1 cellular context compared by ENCODE assay signal in genomic region chr5:143217804-143218160, GRCh38.
TF ChIP-seq lines count a peak whose summit lies in the region.

No MANE protein-coding gene starts in this region.

TF ChIP-seq in K562, 482 proteins besides CTCF, POLR2A, EP300 and RAD21 (continued from another document):
- TF ChIP-seq, protein P1, sequence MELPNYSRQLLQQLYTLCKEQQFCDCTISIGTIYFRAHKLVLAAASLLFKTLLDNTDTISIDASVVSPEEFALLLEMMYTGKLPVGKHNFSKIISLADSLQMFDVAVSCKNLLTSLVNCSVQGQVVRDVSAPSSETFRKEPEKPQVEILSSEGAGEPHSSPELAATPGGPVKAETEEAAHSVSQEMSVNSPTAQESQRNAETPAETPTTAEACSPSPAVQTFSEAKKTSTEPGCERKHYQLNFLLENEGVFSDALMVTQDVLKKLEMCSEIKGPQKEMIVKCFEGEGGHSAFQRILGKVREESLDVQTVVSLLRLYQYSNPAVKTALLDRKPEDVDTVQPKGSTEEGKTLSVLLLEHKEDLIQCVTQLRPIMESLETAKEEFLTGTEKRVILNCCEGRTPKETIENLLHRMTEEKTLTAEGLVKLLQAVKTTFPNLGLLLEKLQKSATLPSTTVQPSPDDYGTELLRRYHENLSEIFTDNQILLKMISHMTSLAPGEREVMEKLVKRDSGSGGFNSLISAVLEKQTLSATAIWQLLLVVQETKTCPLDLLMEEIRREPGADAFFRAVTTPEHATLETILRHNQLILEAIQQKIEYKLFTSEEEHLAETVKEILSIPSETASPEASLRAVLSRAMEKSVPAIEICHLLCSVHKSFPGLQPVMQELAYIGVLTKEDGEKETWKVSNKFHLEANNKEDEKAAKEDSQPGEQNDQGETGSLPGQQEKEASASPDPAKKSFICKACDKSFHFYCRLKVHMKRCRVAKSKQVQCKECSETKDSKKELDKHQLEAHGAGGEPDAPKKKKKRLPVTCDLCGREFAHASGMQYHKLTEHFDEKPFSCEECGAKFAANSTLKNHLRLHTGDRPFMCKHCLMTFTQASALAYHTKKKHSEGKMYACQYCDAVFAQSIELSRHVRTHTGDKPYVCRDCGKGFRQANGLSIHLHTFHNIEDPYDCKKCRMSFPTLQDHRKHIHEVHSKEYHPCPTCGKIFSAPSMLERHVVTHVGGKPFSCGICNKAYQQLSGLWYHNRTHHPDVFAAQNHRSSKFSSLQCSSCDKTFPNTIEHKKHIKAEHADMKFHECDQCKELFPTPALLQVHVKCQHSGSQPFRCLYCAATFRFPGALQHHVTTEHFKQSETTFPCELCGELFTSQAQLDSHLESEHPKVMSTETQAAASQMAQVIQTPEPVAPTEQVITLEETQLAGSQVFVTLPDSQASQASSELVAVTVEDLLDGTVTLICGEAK (IDR thresholded peaks at IDR 0.05), result peak; percentile 72
- TF ChIP-seq, protein P1 (CRISPR knock-in tag; IDR thresholded peaks at IDR 0.05), result no peak
- no peak for TF ChIP-seq DACH1 (IDR thresholded peaks at IDR 0.05; ENCODE audit: partially characterized antibody)
- no peak for TF ChIP-seq PTRF (tag; IDR thresholded peaks at IDR 0.05)
